In genomic region chr6:111280445-111280844, GRCh38 we compare ENCODE assay signal across 29 cellular contexts.
"Had no signal": no experiment of that assay in that cellular context is flagged by ENCODE, and none has a peak within 500 bp of the region (broad histone marks: within the 10 kb centered on the region; RNA-seq: fewer than 3 reads in every experiment).

No MANE protein-coding gene starts in this region.

- H3K27me3 Mint-ChIP-seq: activated naive CD4-positive, alpha-beta T cell treated with anti-CD3 and anti-CD28 coated beads, Interleukin-2, amount 50 U/mL, for 24 hours; natural killer cell treated with Interleukin-12 subunit alpha and Interleukin-12 subunit beta and Interleukin-15 and Interleukin-18, amount 100 ng/mL, for 72 hours; progenitor cell of endocrine pancreas; stimulated activated naive B cell treated with anti-CD40 and anti-IgM and Interleukin-4, amounts not matched to agents 10 μg/mL and 1 μg/mL and 100 μg/mL, for 72 hours had no signal

- H3K4me3 ChIP-seq: esophagus squamous epithelium, heart right ventricle, lower lobe of right lung, ovary, stomach, thyroid gland, upper lobe of left lung, vagina had no signal

- H3K27ac ChIP-seq: epithelial cell of prostate, esophagus squamous epithelium, heart right ventricle, lower lobe of right lung, neutrophil, ovary, stomach, thyroid gland, upper lobe of left lung, vagina, VCaP had no signal

- H3K4me3 Mint-ChIP-seq: activated naive CD4-positive, alpha-beta T cell treated with anti-CD3 and anti-CD28 coated beads, Interleukin-2, amount 50 U/mL, for 24 hours; natural killer cell treated with Interleukin-12 subunit alpha and Interleukin-12 subunit beta and Interleukin-15 and Interleukin-18, amount 100 ng/mL, for 72 hours; stimulated activated naive B cell treated with anti-CD40 and anti-IgM and Interleukin-4, amounts not matched to agents 10 μg/mL and 1 μg/mL and 100 μg/mL, for 72 hours had no signal

- DNase-seq: activated CD4-positive, alpha-beta T cell treated with anti-CD3 and anti-CD28 coated beads for 4 hours; activated CD4-positive, alpha-beta T cell treated with anti-CD3 and anti-CD28 coated beads, Interleukin-2, amount 50 U/mL, for 4 hours; activated gamma-delta T cell treated with Interleukin-2 at 50 U/mL for 16 hours; caudate nucleus; dermis blood vessel endothelial cell; effector CD4-positive, alpha-beta T cell; esophagus squamous epithelium; foreskin melanocyte; heart right ventricle; lower lobe of right lung; mesendoderm; ovary; retina; small intestine; stimulated activated CD4-positive, alpha-beta T cell treated with anti-CD3 and anti-CD28 coated beads, Interleukin-1b, Interleukin-23, amount 100 ng/mL, for 48 hours; stimulated activated CD4-positive, alpha-beta T cell treated with anti-CD3 and anti-CD28 coated beads, Interleukin-4, amount 100 ng/mL, for 4 hours; stimulated activated naive B cell treated with anti-CD40 and anti-IgM and Interleukin-4, amounts not matched to agents 10 μg/mL and 1 μg/mL and 100 μg/mL, for 72 hours; stomach; thyroid gland; upper lobe of left lung had no signal

- H3K4me1 ChIP-seq: heart right ventricle, lower lobe of right lung, stomach, thyroid gland, upper lobe of left lung, vagina had no signal

- H3K27me3 ChIP-seq: esophagus squamous epithelium, heart right ventricle, neutrophil, ovary, stomach, thyroid gland, upper lobe of left lung, vagina had no signal

- H3K36me3 ChIP-seq: ovary had no signal

- H3K9me3 Mint-ChIP-seq: activated naive CD4-positive, alpha-beta T cell treated with anti-CD3 and anti-CD28 coated beads, Interleukin-2, amount 50 U/mL, for 24 hours; natural killer cell treated with Interleukin-12 subunit alpha and Interleukin-12 subunit beta and Interleukin-15 and Interleukin-18, amount 100 ng/mL, for 72 hours had no signal

- H3K27ac Mint-ChIP-seq: activated naive CD4-positive, alpha-beta T cell treated with anti-CD3 and anti-CD28 coated beads, Interleukin-2, amount 50 U/mL, for 24 hours; natural killer cell treated with Interleukin-12 subunit alpha and Interleukin-12 subunit beta and Interleukin-15 and Interleukin-18, amount 100 ng/mL, for 72 hours; progenitor cell of endocrine pancreas; stimulated activated naive B cell treated with anti-CD40 and anti-IgM and Interleukin-4, amounts not matched to agents 10 μg/mL and 1 μg/mL and 100 μg/mL, for 72 hours had no signal

- ATAC-seq: heart right ventricle; left lobe of liver; lower lobe of right lung; natural killer cell treated with Interleukin-12 subunit alpha and Interleukin-12 subunit beta and Interleukin-15 and Interleukin-18, amount 100 ng/mL, for 72 hours; sciatic nerve; stimulated activated naive B cell treated with anti-CD40 and anti-IgM and Interleukin-4, amounts not matched to agents 10 μg/mL and 1 μg/mL and 100 μg/mL, for 72 hours had no signal

- H3K9me3 ChIP-seq: lower lobe of right lung, neutrophil, ovary, thyroid gland had no signal
